In genomic region chr5:10726913-10727517, GRCh38 we compare ENCODE assay signal across 9 cellular contexts.
DNase-seq lines count a peak whose midpoint lies in the region; ATAC-seq and TF ChIP-seq lines count a peak whose summit lies in the region.
"Had no signal": no experiment of that assay in that cellular context is flagged by ENCODE, and none has a peak within 500 bp of the region (broad histone marks: within the 10 kb centered on the region; RNA-seq: fewer than 3 reads in every experiment).

No MANE protein-coding gene starts in this region.

- POLR2A ChIA-PET in GM10248 (lab: Yijun Ruan, JAX) = no interaction called here

- no peaks in the 10 kb centered on the region for H3K27me3 Mint-ChIP-seq in effector memory CD8-positive, alpha-beta T cell

- DNase-seq in GM10248 (ENCODE audit: extremely low spot score) (peak; percentile 68), COLO829 (ENCODE audit: low spot score) (no peak), cortex of kidney (lab: John Stamatoyannopoulos, UW) (no peak), COR-L47 (lab: John Stamatoyannopoulos, UW) (no peak), NCI-H526 (lab: John Stamatoyannopoulos, UW) (no peak)
- DNase-seq in effector memory CD8-positive, alpha-beta T cell = no peak
- DNase-seq: NCI-H748 treated with DMSO at 0.1 percent for 48 hours had no signal

- H3K27ac Mint-ChIP-seq in effector memory CD8-positive, alpha-beta T cell = peak overlapping the region in 1 of 2 donors; percentile 27

- H3K36me3 Mint-ChIP-seq in effector memory CD8-positive, alpha-beta T cell (ENCODE audit: insufficient read depth) = peaks cover 7% of the 10 kb centered on the region

- H3K4me1 Mint-ChIP-seq in effector memory CD8-positive, alpha-beta T cell (ENCODE audit: low read depth in 2 of 2) = peaks cover 20 to 25% of the 10 kb centered on the region in 2 donors

- no peaks in the 10 kb centered on the region for H3K9me3 Mint-ChIP-seq in effector memory CD8-positive, alpha-beta T cell

- CTCF ChIA-PET in GM10248 (lab: Yijun Ruan, JAX) = interaction anchor here (0.7 to 1.9 kb wide), 5 partner anchors 11 to 275 kb away, joined by 3 to 6 read pairs (median 5); no protein-coding TSS in a partner anchor

- ATAC-seq in GM19438 (IDR thresholded peaks at IDR 0.05; ENCODE audit: low read depth, unreplicated experiment) = peak; percentile 66
- peak; percentile 83 for ATAC-seq in HG03159 (IDR thresholded peaks at IDR 0.05; ENCODE audit: unreplicated experiment)
- ATAC-seq in effector memory CD8-positive, alpha-beta T cell (replicated peaks) = peak; percentile 66

- TF ChIP-seq CTCF in GM10248 (IDR thresholded peaks at IDR 0.05; ENCODE audit: control extremely low read depth, extremely low read depth, low read depth, missing control alignments) = no peak

- H3K4me3 Mint-ChIP-seq in effector memory CD8-positive, alpha-beta T cell = no peak overlapping the region
